Comparison of ENCODE assay signal across 8 cellular contexts in the genomic region with DNA sequence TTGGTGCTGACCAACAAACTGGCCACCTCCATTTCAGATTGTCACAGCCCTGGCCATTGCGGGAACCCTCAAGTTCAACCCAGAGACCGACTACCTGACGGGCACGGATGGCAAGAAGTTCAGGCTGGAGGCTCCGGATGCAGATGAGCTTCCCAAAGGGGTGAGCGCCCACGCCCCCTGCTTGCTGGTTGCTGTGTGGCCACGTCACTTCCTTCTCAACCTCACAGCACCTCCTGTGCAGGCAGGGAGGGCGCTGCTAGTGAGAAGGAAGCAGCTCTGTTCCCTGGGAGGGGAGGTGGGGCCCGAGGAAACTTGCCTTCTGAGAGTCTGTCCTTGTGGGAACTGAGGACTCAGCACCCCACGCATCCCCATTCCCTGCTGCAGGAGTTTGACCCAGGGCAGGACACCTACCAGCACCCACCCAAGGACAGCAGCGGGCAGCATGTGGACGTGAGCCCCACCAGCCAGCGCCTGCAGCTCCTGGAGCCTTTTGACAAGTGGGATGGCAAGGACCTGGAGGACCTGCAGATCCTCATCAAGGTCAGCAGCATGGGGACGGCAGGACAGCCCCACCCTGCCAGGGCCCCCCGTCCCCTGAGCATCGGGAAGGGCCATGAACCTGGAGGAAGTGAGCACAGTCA. TPM values are rescaled to one million over a fixed set of nuclear protein-coding genes. Genes with fewer than 3 reads are reported as not detected.
A peak's percentile ranks its signal among the peaks of the same experiment; 100 is the strongest.
DNase-seq lines count a peak whose midpoint lies in the region; ATAC-seq, FAIRE-seq and TF ChIP-seq lines count a peak whose summit lies in the region.

No MANE protein-coding gene starts in this region.

- TF ChIP-seq CTCF in coronary artery (IDR thresholded peaks at IDR 0.05): no peak

- ATAC-seq in GM21360 (IDR thresholded peaks at IDR 0.05; ENCODE audit: unreplicated experiment): no peak

- H3K36me3 ChIP-seq in small intestine (ENCODE audit: control insufficient read depth in 2 of 2, insufficient read depth in 2 of 2, low read length in 2 of 2): peaks cover 24 to 47% of the 10 kb centered on the region in 2 donors

- 63 to 78% (median 63%) methylated on average over 17 of the region's 17 CpGs for WGBS in small intestine, 3 donors

- H3K4me3 ChIP-seq in coronary artery (no peak overlapping the region), small intestine (ENCODE audit: low read depth in 1 of 2, low read length in 2 of 2) (no peak overlapping the region)

- no peaks in the 10 kb centered on the region for H3K4me1 ChIP-seq in small intestine (ENCODE audit: control insufficient read depth in 2 of 2, insufficient read depth in 1 of 2, low read depth in 1 of 2, low read length in 1 of 2)

- peak; percentile 33 for DNase-seq in activated CD4-positive, alpha-beta T cell treated with anti-CD3 and anti-CD28 coated beads for 1 hour
- DNase-seq in coronary artery (ENCODE audit: low spot score): no peak
- no peak for DNase-seq in small intestine
- no peak for DNase-seq in NOMO-1 treated with DMSO at 0.1 percent for 48 hours (lab: John Stamatoyannopoulos, UW; ENCODE audit: unreplicated experiment)
- no peak for DNase-seq in epidermal melanocyte (ENCODE audit: insufficient read length, low spot score)
- DNase-seq in kidney glomerular epithelial cell (lab: John Stamatoyannopoulos, UW): no peak

- no peaks in the 10 kb centered on the region for H3K9me3 ChIP-seq in small intestine (ENCODE audit: control insufficient read depth, low read depth)

- H3K27me3 ChIP-seq in small intestine (ENCODE audit: control insufficient read depth in 2 of 2, insufficient read depth in 2 of 2, low read length in 2 of 2): no peaks in the 10 kb centered on the region

- H3K27ac ChIP-seq in coronary artery (peak overlapping the region; percentile 92 to 96), small intestine (ENCODE audit: low read depth in 1 of 2, low read length in 1 of 2) (peak overlapping the region; percentile 56 to 67)

- FAIRE-seq in G401.6 (lab: Jason Lieb, UNC) (peak; percentile 23), small intestine (lab: Jason Lieb, UNC) (no peak)

RNA-seq across cellular contexts. Expression of gene POLR3H, which starts 19.3 kb away (rescaled TPM):
- 10 to 100 TPM in 1 of 3 donors, 1 to 10 TPM in 2; 2.7 to 18.2 (median 7.8) TPM for polyA plus RNA-seq in small intestine

RNA-seq across cellular contexts. Expression of gene CSDC2, which starts 35.9 kb away (rescaled TPM):
- polyA plus RNA-seq in small intestine: 1 to 10 TPM in 2 of 3 donors, under 1 TPM in 1; 0.45 to 2.7 (median 2.1) TPM

RNA-seq across cellular contexts. Expression of gene ACO2, which starts 56.0 kb away (rescaled TPM):
- 100 to 1,000 TPM; 126 to 294 (median 216) TPM for polyA plus RNA-seq in small intestine

RNA-seq across cellular contexts. Expression of gene PHF5A, which starts 56.4 kb away (rescaled TPM):
- polyA plus RNA-seq in small intestine: 10 to 100 TPM; 53.0 to 62.7 (median 57.6) TPM
